In the genomic region with DNA sequence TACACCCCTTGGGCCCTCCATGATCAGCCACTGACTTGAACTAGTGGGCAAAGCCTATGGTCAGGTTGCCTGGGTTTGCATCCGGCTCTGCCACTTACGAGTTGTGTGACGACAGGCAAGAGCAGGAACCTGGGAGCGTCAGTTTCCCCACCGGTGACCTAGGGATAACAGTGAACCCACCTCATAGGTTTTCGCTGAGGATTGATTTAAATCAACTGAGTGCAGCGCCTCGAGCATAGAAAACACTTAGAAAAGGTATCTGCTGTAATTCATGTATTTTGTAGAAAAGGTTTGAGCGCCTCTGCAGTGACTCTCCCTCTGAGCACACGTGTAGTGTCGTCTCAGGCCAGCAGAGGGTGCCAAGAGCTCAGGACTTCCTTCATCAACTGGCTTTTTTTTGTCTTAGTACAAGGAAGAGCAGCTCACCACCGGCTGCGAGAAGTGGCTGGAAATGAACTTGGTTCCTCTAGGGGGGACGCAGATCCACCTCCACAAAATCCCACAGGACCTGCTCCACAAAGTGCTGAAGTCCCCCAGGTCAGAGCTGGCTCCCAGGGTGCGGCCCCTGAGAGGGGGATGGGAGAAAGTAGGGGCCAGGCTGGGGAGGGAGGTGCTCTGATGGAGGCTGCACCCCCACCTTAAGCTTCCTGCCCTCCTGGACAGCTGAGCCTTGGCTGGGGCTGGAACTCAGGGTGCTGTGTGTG, we compare ENCODE assay signal across 8 cellular contexts. TPM values are rescaled to one million over a fixed set of nuclear protein-coding genes. Genes with fewer than 3 reads are reported as not detected.
DNase-seq lines count a peak whose midpoint lies in the region; ATAC-seq and TF ChIP-seq lines count a peak whose summit lies in the region.

No MANE protein-coding gene starts in this region.

- peak overlapping the region; percentile 87 for H3K27ac ChIP-seq in cingulate gyrus (ENCODE audit: low read depth, low read length)

- TF ChIP-seq CTCF in GM12872 (IDR thresholded peaks at IDR 0.05; ENCODE audit: insufficient read depth, low read depth, low read length), result peak; percentile 89

- DNase-seq in NCI-H2227 treated with DMSO at 0.1 percent for 48 hours (lab: John Stamatoyannopoulos, UW) (peak; percentile 76), left lobe of liver (ENCODE audit: low spot score) (peak; percentile 72)
- peak; percentile 44 to 59 for DNase-seq in activated CD4-positive, alpha-beta T cell treated with anti-CD3 and anti-CD28 coated beads for 4 hours
- DNase-seq in stimulated activated CD4-positive, alpha-beta T cell treated with anti-CD3 and anti-CD28 coated beads, Interleukin-2, amount 100 ng/mL, for 48 hours, result peak; percentile 66

- peak; percentile 58 for ATAC-seq in HG03066 (IDR thresholded peaks at IDR 0.05; ENCODE audit: low read depth, unreplicated experiment)
- ATAC-seq in left lobe of liver, result peak; percentile 95
- ATAC-seq in HG03457 (IDR thresholded peaks at IDR 0.05; ENCODE audit: unreplicated experiment), result no peak

RNA-seq across cellular contexts. Expression of gene BTBD16, which starts 27.7 kb away (rescaled TPM):
- total RNA-seq in left lobe of liver, result 1.5 TPM
